8 cellular contexts compared by ENCODE assay signal in genomic region chr10:74151057-74151878, GRCh38. TPM values are rescaled to one million over a fixed set of nuclear protein-coding genes. Genes with fewer than 3 reads are reported as not detected.
DNase-seq lines count a peak whose midpoint lies in the region; ATAC-seq, FAIRE-seq and TF ChIP-seq lines count a peak whose summit lies in the region.

Gene ADK, plus strand, starts transcription at chr10:74151221. Its CDS starts 58 bp downstream, at chr10:74151279.

- no peaks in the 10 kb centered on the region for H3K9me3 ChIP-seq in breast epithelium
- H3K9me3 ChIP-seq in iPS-20b (ENCODE audit: insufficient read depth, low read depth, low read length): no peaks in the 10 kb centered on the region
- no peaks in the 10 kb centered on the region for H3K9me3 ChIP-seq in smooth muscle cell (replicated peaks; ENCODE audit: low read depth)

- H3K36me3 ChIP-seq in breast epithelium (no peaks in the 10 kb centered on the region), iPS-20b (ENCODE audit: insufficient read depth, low read depth, low read length) (0 out of 2 replicates have a peak, but pooled peaks cover 6% of the 10 kb centered on the region), smooth muscle cell (ENCODE audit: low read depth) (no peaks in the 10 kb centered on the region)

- TF ChIP-seq CTCF in VCaP (conservative IDR thresholded peaks at IDR 0.05) (peak; percentile 22; the same call in 1 of the 2 replicates), breast epithelium (IDR thresholded peaks at IDR 0.05) (peak in 1 of 3 donors; percentile 68), smooth muscle cell (IDR thresholded peaks at IDR 0.05; ENCODE audit: borderline replicate concordance, insufficient read depth, poor library complexity, severe bottlenecking) (peak; percentile 46)

- DNase-seq in NCI-H2171 (lab: John Stamatoyannopoulos, UW) (peak; percentile 92), breast epithelium (ENCODE audit: low spot score in 2 of 2) (peak; percentile 99), smooth muscle cell (lab: John Stamatoyannopoulos, UW; ENCODE audit: unreplicated experiment) (peak; percentile 93)

- H3K9ac ChIP-seq in iPS-20b (ENCODE audit: low read depth, low read length) (peak within 1 kb of the TSS; percentile 96), smooth muscle cell (ENCODE audit: low read depth) (peak within 1 kb of the TSS; percentile 94)

- peak within 1 kb of the TSS; percentile 99 for H3K4me2 ChIP-seq in smooth muscle cell

- H3K79me2 ChIP-seq in smooth muscle cell (ENCODE audit: low read depth): peaks cover 55% of the 10 kb centered on the region

- peaks cover 8% of the 10 kb centered on the region for H3F3A ChIP-seq in smooth muscle cell (ENCODE audit: low read depth)

- intact Hi-C loops in breast epithelium (cut with DNase I; ENCODE audit: low total_unique reads): no loop called here

- H3K4me1 ChIP-seq in breast epithelium (peaks cover 4 to 8% of the 10 kb centered on the region in 2 donors), iPS-20b (ENCODE audit: insufficient read depth, low read length) (peaks cover 6% of the 10 kb centered on the region; the same call in 1 of the 2 replicates), smooth muscle cell (ENCODE audit: low read depth) (peaks cover 21% of the 10 kb centered on the region)

- FAIRE-seq in A204.1 (lab: Jason Lieb, UNC): peak; percentile 98

- H3K27me3 ChIP-seq in breast epithelium (no peaks in the 10 kb centered on the region), iPS-20b (ENCODE audit: insufficient read depth, low read length) (no peaks in the 10 kb centered on the region), smooth muscle cell (ENCODE audit: low read depth) (no peaks in the 10 kb centered on the region)

- H4K20me1 ChIP-seq in smooth muscle cell (ENCODE audit: low read depth): peaks cover 20% of the 10 kb centered on the region

- H3K27ac ChIP-seq in VCaP (peak within 1 kb of the TSS; percentile 95), breast epithelium (peak within 1 kb of the TSS; percentile 92 to 93), iPS-20b (ENCODE audit: low read length) (peak within 1 kb of the TSS; percentile 88), smooth muscle cell (ENCODE audit: low read depth) (peak within 1 kb of the TSS; percentile 96)

- peak within 1 kb of the TSS; percentile 88 for H2AFZ ChIP-seq in smooth muscle cell (ENCODE audit: low read depth)

- TF ChIP-seq POLR2A in breast epithelium (IDR thresholded peaks at IDR 0.05): no peak

- H3K4me3 ChIP-seq in breast epithelium (peak within 1 kb of the TSS; percentile 70 to 100 (median 91)), iPS-20b (ENCODE audit: low read length) (peak within 1 kb of the TSS; percentile 96), smooth muscle cell (peak within 1 kb of the TSS; percentile 76)

- peak; percentile 47 for ATAC-seq in GM18508 (IDR thresholded peaks at IDR 0.05; ENCODE audit: insufficient read depth, unreplicated experiment)
- peak; percentile 76 for ATAC-seq in HG03025 (IDR thresholded peaks at IDR 0.05; ENCODE audit: low FRiP score, unreplicated experiment)

- under 1% methylated on average over 51 of the region's 55 CpGs for WGBS in smooth muscle cell (ENCODE audit: low lambda C conversion rate)

RNA-seq across cellular contexts. Expression of gene ADK, which starts in this region (rescaled TPM):
- total RNA-seq in breast epithelium (10 to 100 TPM; 27.2 to 50.8 (median 40.0) TPM), smooth muscle cell (20.7 and 25.1 TPM in 2 replicates)
- 19.4 and 28.2 TPM in 2 replicates for polyA plus RNA-seq in smooth muscle cell

Comparison
In these comparisons a context has a peak if more than half of its experiments do, and no peak if none do; other contexts are left out.
1. Peak in every context shown above with its lines: DNase-seq, ATAC-seq, H3K4me3 ChIP-seq and H3K27ac ChIP-seq.